In the genomic region with DNA sequence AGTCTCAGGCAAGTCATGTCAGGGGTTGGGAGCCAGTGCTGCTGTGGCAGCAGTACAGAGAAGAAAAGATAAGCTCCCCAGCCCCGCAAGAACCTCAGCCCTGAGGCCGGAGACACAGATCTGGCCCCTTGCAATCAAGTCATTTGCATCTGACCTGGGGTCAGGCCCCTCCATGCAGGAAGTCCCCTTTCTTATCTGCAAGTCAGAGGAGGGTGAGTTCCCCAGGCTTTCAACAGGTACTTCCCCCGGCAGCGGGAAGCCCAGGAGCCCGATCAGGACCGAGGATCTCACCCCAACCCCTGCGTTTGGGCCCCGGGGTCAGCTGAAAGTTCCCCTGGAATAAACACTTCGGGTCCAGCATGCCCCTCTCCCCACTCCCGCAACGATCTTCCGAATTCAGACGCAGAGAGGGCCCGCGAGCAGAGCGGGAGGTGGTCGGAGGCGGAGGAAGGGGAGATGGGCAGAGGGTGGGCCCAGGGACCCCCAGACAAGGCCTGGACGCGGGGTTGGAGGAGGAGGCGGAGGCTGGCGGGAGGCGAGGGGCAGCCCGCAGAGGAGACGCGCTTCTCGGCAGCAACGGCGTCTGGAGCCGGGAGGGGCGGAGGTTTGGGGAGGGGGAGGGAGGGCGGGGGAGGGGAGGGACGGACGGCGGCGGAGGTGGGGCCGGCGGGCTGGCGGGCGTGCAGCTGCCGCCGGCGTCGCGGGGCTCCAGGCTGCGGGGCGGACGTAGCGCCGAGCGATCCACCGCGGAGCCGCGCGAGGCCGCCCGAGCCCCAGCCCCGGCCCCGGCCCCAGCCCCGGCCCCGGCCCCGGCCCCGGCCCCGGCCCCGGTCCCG, we compare ENCODE assay signal across 8 cellular contexts. TPM values are rescaled to one million over a fixed set of nuclear protein-coding genes. Genes with fewer than 3 reads are reported as not detected.
DNase-seq lines count a peak whose midpoint lies in the region; ATAC-seq and TF ChIP-seq lines count a peak whose summit lies in the region.

A gene with protein sequence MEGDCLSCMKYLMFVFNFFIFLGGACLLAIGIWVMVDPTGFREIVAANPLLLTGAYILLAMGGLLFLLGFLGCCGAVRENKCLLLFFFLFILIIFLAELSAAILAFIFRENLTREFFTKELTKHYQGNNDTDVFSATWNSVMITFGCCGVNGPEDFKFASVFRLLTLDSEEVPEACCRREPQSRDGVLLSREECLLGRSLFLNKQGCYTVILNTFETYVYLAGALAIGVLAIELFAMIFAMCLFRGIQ (plus strand): TSS at position 685 of the 836 bp plus-strand sequence. CDS start 179,455 bp downstream, outside the sequence.

- H3K36me3 Mint-ChIP-seq in CD4-positive, CD25-positive, alpha-beta regulatory T cell, result no peaks in the 10 kb centered on the region
- no peaks in the 10 kb centered on the region for H3K36me3 Mint-ChIP-seq in activated CD8-positive, alpha-beta T cell treated with anti-CD3 and anti-CD28 coated beads, Interleukin-2, amount 10 ng/mL, durations not matched to agents 7 days and 5 days (ENCODE audit: low read depth)
- H3K36me3 Mint-ChIP-seq in natural killer cell treated with Interleukin-12 subunit alpha and Interleukin-12 subunit beta and Interleukin-15 and Interleukin-18, amount 100 ng/mL, for 72 hours, result no peaks in the 10 kb centered on the region

- peaks cover 22% of the 10 kb centered on the region for H3K27me3 Mint-ChIP-seq in CD4-positive, CD25-positive, alpha-beta regulatory T cell
- peaks cover 43% of the 10 kb centered on the region for H3K27me3 Mint-ChIP-seq in activated CD8-positive, alpha-beta T cell treated with anti-CD3 and anti-CD28 coated beads, Interleukin-2, amount 10 ng/mL, durations not matched to agents 7 days and 5 days (ENCODE audit: low read depth)
- H3K27me3 Mint-ChIP-seq in natural killer cell treated with Interleukin-12 subunit alpha and Interleukin-12 subunit beta and Interleukin-15 and Interleukin-18, amount 100 ng/mL, for 72 hours, result peaks cover 30 to 39% of the 10 kb centered on the region in 2 donors

- H3K4me1 Mint-ChIP-seq in CD4-positive, CD25-positive, alpha-beta regulatory T cell, result peaks cover 11 to 46% (median 24%) of the 10 kb centered on the region in 4 donors
- peaks cover 32% of the 10 kb centered on the region for H3K4me1 Mint-ChIP-seq in activated CD8-positive, alpha-beta T cell treated with anti-CD3 and anti-CD28 coated beads, Interleukin-2, amount 10 ng/mL, durations not matched to agents 7 days and 5 days (ENCODE audit: low read depth)
- peaks cover 9 to 15% of the 10 kb centered on the region in 2 donors for H3K4me1 Mint-ChIP-seq in natural killer cell treated with Interleukin-12 subunit alpha and Interleukin-12 subunit beta and Interleukin-15 and Interleukin-18, amount 100 ng/mL, for 72 hours (ENCODE audit: low read depth in 2 of 2)

- peaks cover 32% of the 10 kb centered on the region for H3K4me1 ChIP-seq in CD4-positive, CD25-positive, alpha-beta regulatory T cell (ENCODE audit: control insufficient read depth, insufficient read depth, low read length, poor library complexity, severe bottlenecking)
- H3K4me1 ChIP-seq in esophagus (ENCODE audit: control insufficient read depth in 2 of 2, insufficient read depth in 2 of 2, low read length in 1 of 2) (peaks cover 5 to 8% of the 10 kb centered on the region in 2 donors), aorta (ENCODE audit: control insufficient read depth in 1 of 2, insufficient read depth in 2 of 2, low read length in 2 of 2) (no peaks in the 10 kb centered on the region)

- H3K27ac Mint-ChIP-seq in CD4-positive, CD25-positive, alpha-beta regulatory T cell, result peak within 1 kb of the TSS; percentile 60 to 98 (median 80)
- H3K27ac Mint-ChIP-seq in activated CD8-positive, alpha-beta T cell treated with anti-CD3 and anti-CD28 coated beads, Interleukin-2, amount 10 ng/mL, durations not matched to agents 7 days and 5 days, result peak within 1 kb of the TSS; percentile 70
- H3K27ac Mint-ChIP-seq in natural killer cell treated with Interleukin-12 subunit alpha and Interleukin-12 subunit beta and Interleukin-15 and Interleukin-18, amount 100 ng/mL, for 72 hours, result no peak within 1 kb of the TSS

- intact Hi-C loops in aorta (cut with DNase I), result loop anchor here (5.0 kb wide), 3 partner anchors 41 to 186 kb away; no protein-coding TSS in a partner anchor

- H3K9me3 ChIP-seq in CD4-positive, CD25-positive, alpha-beta regulatory T cell (ENCODE audit: control insufficient read depth in 2 of 2, low read length in 2 of 2), result no peaks in the 10 kb centered on the region
- no peaks in the 10 kb centered on the region for H3K9me3 ChIP-seq in esophagus (ENCODE audit: control insufficient read depth in 2 of 2, insufficient read depth in 1 of 2, low read depth in 1 of 2, low read length in 1 of 2)
- no peaks in the 10 kb centered on the region for H3K9me3 ChIP-seq in aorta (ENCODE audit: control insufficient read depth, low read length)

- CTCF ChIA-PET in activated CD8-positive, alpha-beta T cell treated with anti-CD3 and anti-CD28 coated beads, Interleukin-2, amount 10 ng/mL, durations not matched to agents 7 days and 5 days (lab: Charles Lee), result interaction anchor here (0.9 to 1.0 kb wide), 2 partner anchors 22 to 167 kb away, joined by 3 read pairs; no protein-coding TSS in a partner anchor

- no peaks in the 10 kb centered on the region for H3K27me3 ChIP-seq in CD4-positive, CD25-positive, alpha-beta regulatory T cell (ENCODE audit: control insufficient read depth, insufficient read depth, low read length)
- H3K27me3 ChIP-seq in esophagus (ENCODE audit: control insufficient read depth in 1 of 2, insufficient read depth in 2 of 2, low read length in 2 of 2) (no peaks in the 10 kb centered on the region), aorta (ENCODE audit: control insufficient read depth in 1 of 2, insufficient read depth in 2 of 2, low read length in 1 of 2) (no peaks in the 10 kb centered on the region)

- H3K4me3 Mint-ChIP-seq in CD4-positive, CD25-positive, alpha-beta regulatory T cell, result peak within 1 kb of the TSS; percentile 86 to 95 (median 88)
- peak within 1 kb of the TSS; percentile 77 for H3K4me3 Mint-ChIP-seq in activated CD8-positive, alpha-beta T cell treated with anti-CD3 and anti-CD28 coated beads, Interleukin-2, amount 10 ng/mL, durations not matched to agents 7 days and 5 days
- peak within 1 kb of the TSS; percentile 69 for H3K4me3 Mint-ChIP-seq in natural killer cell treated with Interleukin-12 subunit alpha and Interleukin-12 subunit beta and Interleukin-15 and Interleukin-18, amount 100 ng/mL, for 72 hours

- ATAC-seq in CD4-positive, CD25-positive, alpha-beta regulatory T cell (ENCODE audit: low read depth in 2 of 2), result peak; percentile 50 to 68
- ATAC-seq in GM19455 (IDR thresholded peaks at IDR 0.05; ENCODE audit: unreplicated experiment) (peak; percentile 61), HG03565 (IDR thresholded peaks at IDR 0.05; ENCODE audit: unreplicated experiment) (peak; percentile 85), aorta (ENCODE audit: low FRiP score) (no peak), omental fat pad (ENCODE audit: low FRiP score) (no peak)
- peak; percentile 52 for ATAC-seq in activated CD8-positive, alpha-beta T cell treated with anti-CD3 and anti-CD28 coated beads, Interleukin-2, amount 10 ng/mL, durations not matched to agents 7 days and 5 days
- peak in 1 of 2 donors; percentile 52 for ATAC-seq in natural killer cell treated with Interleukin-12 subunit alpha and Interleukin-12 subunit beta and Interleukin-15 and Interleukin-18, amount 100 ng/mL, for 72 hours

- POLR2A ChIA-PET in activated CD8-positive, alpha-beta T cell treated with anti-CD3 and anti-CD28 coated beads, Interleukin-2, amount 10 ng/mL, durations not matched to agents 7 days and 5 days (lab: Charles Lee), result no interaction called here

- H3K4me3 ChIP-seq in CD4-positive, CD25-positive, alpha-beta regulatory T cell (ENCODE audit: low read depth, low read length), result peak within 1 kb of the TSS; percentile 26
- H3K4me3 ChIP-seq in esophagus (ENCODE audit: low read depth in 1 of 2, low read length in 2 of 2) (peak within 1 kb of the TSS; percentile 52 to 57), aorta (ENCODE audit: low read length in 2 of 2) (peak within 1 kb of the TSS; percentile 42 to 43)

- TF ChIP-seq CTCF in omental fat pad (IDR thresholded peaks at IDR 0.05), result no peak

- H3K27ac ChIP-seq in CD4-positive, CD25-positive, alpha-beta regulatory T cell (ENCODE audit: insufficient read depth, low read length, poor library complexity, severe bottlenecking), result peak within 1 kb of the TSS; percentile 71
- H3K27ac ChIP-seq in esophagus (ENCODE audit: low read depth in 2 of 2, low read length in 1 of 2) (peak within 1 kb of the TSS; percentile 45 to 58), aorta (ENCODE audit: low read depth in 1 of 2, low read length in 2 of 2) (no peak within 1 kb of the TSS)

- H3K36me3 ChIP-seq in CD4-positive, CD25-positive, alpha-beta regulatory T cell (ENCODE audit: control insufficient read depth, insufficient read depth, low read length), result no peaks in the 10 kb centered on the region
- H3K36me3 ChIP-seq in esophagus (ENCODE audit: control insufficient read depth in 2 of 2, insufficient read depth in 2 of 2, low read length in 1 of 2), result no peaks in the 10 kb centered on the region
- no peaks in the 10 kb centered on the region for H3K36me3 ChIP-seq in aorta (ENCODE audit: control insufficient read depth in 1 of 2, insufficient read depth in 2 of 2, low read length in 1 of 2)

- 4 to 7% methylated on average over 35 to 59 of the region's 67 CpGs for WGBS in esophagus, 2 donors
- 17 to 46% methylated on average over 17 to 63 of the region's 67 CpGs for WGBS in aorta, 2 donors

- peak; percentile 22 to 35 (median 28) for DNase-seq in CD4-positive, CD25-positive, alpha-beta regulatory T cell
- DNase-seq in activated CD8-positive, alpha-beta T cell treated with anti-CD3 and anti-CD28 coated beads, Interleukin-2, amount 10 ng/mL, durations not matched to agents 7 days and 5 days, result peak; percentile 40
- peak; percentile 64 for DNase-seq in natural killer cell treated with Interleukin-12 subunit alpha and Interleukin-12 subunit beta and Interleukin-15 and Interleukin-18, amount 100 ng/mL, for 72 hours (ENCODE audit: low spot score)
- DNase-seq in aorta, result peak in 1 of 2 donors; percentile 80
- DNase-seq in omental fat pad (ENCODE audit: low spot score), result no peak

- H3K9me3 Mint-ChIP-seq in CD4-positive, CD25-positive, alpha-beta regulatory T cell, result peaks cover 0 to 1% (median 0%) of the 10 kb centered on the region in 7 donors
- no peaks in the 10 kb centered on the region for H3K9me3 Mint-ChIP-seq in activated CD8-positive, alpha-beta T cell treated with anti-CD3 and anti-CD28 coated beads, Interleukin-2, amount 10 ng/mL, durations not matched to agents 7 days and 5 days (ENCODE audit: insufficient read depth)
- no peaks in the 10 kb centered on the region for H3K9me3 Mint-ChIP-seq in natural killer cell treated with Interleukin-12 subunit alpha and Interleukin-12 subunit beta and Interleukin-15 and Interleukin-18, amount 100 ng/mL, for 72 hours

RNA-seq across cellular contexts. Expression of the gene that starts here (rescaled TPM):
- total RNA-seq in CD4-positive, CD25-positive, alpha-beta regulatory T cell, result 36.9 TPM
- polyA plus RNA-seq in CD4-positive, CD25-positive, alpha-beta regulatory T cell, result 1 to 10 TPM; 3.2 to 5.9 (median 4.2) TPM
- 1 to 10 TPM; 7.5 to 8.7 TPM for total RNA-seq in activated CD8-positive, alpha-beta T cell treated with anti-CD3 and anti-CD28 coated beads, Interleukin-2, amount 10 ng/mL, durations not matched to agents 7 days and 5 days
- polyA plus RNA-seq in esophagus, result 1 to 10 TPM; 2.2 to 3.1 TPM
- total RNA-seq in natural killer cell treated with Interleukin-12 subunit alpha and Interleukin-12 subunit beta and Interleukin-15 and Interleukin-18, amount 100 ng/mL, for 72 hours, result under 1 TPM; 0.26 to 0.64 TPM
- 10 to 100 TPM; 34.8 to 44.9 TPM for total RNA-seq in aorta
- 1 to 10 TPM; 1.0 to 1.2 TPM for polyA plus RNA-seq in aorta
- 10 to 100 TPM in 1 of 4 donors, 1 to 10 TPM in 3; 2.2 to 18.1 (median 3.4) TPM for total RNA-seq in omental fat pad

Comparison
In these comparisons a context has a peak if more than half of its experiments do, and no peak if none do; other contexts are left out.
1. Peak in DNase-seq in natural killer cell treated with Interleukin-12 subunit alpha and Interleukin-12 subunit beta and Interleukin-15 and Interleukin-18, amount 100 ng/mL, for 72 hours; RNA of the gene not detected or under 1 TPM.
2. ATAC-seq: peak in CD4-positive, CD25-positive, alpha-beta regulatory T cell (2 of 2), GM19455 (single experiment), HG03565 (single experiment) and activated CD8-positive, alpha-beta T cell treated with anti-CD3 and anti-CD28 coated beads, Interleukin-2, amount 10 ng/mL, durations not matched to agents 7 days and 5 days (single experiment); none in aorta (single experiment) and omental fat pad (single experiment).
3. H3K27ac ChIP-seq: peak in CD4-positive, CD25-positive, alpha-beta regulatory T cell (single experiment) and esophagus (2 of 2); none in aorta (0 of 2).
4. H3K27ac Mint-ChIP-seq: peak in CD4-positive, CD25-positive, alpha-beta regulatory T cell (3 of 3) and activated CD8-positive, alpha-beta T cell treated with anti-CD3 and anti-CD28 coated beads, Interleukin-2, amount 10 ng/mL, durations not matched to agents 7 days and 5 days (single experiment); none in natural killer cell treated with Interleukin-12 subunit alpha and Interleukin-12 subunit beta and Interleukin-15 and Interleukin-18, amount 100 ng/mL, for 72 hours (0 of 2).
5. Peak in every context shown above with its lines, with median percentiles within 50 percentile points of each other: H3K4me3 ChIP-seq and H3K4me3 Mint-ChIP-seq.